8 cellular contexts compared by ENCODE assay signal in genomic region chr19:54207908-54208783, GRCh38. TPM values are rescaled to one million over a fixed set of nuclear protein-coding genes. Genes with fewer than 3 reads are reported as not detected.
DNase-seq lines count a peak whose midpoint lies in the region; TF ChIP-seq lines count a peak whose summit lies in the region.

No MANE protein-coding gene starts in this region.

- H3K9me3 ChIP-seq in spleen: no peaks in the 10 kb centered on the region
- H3K9me3 ChIP-seq in WERI-Rb-1 (ENCODE audit: severe bottlenecking): no peaks in the 10 kb centered on the region

- peak overlapping the region in 3 of 8 donors; percentile 27 to 94 (median 32) for H3K4me3 ChIP-seq in spleen
- H3K4me3 ChIP-seq in WERI-Rb-1 (ENCODE audit: low read depth, low read length): no peak overlapping the region

- WGBS in spleen, 5 donors: 23 to 35% (median 29%) methylated on average over 18 to 21 of the region's 21 CpGs

- peaks cover 39 to 98% (median 81%) of the 10 kb centered on the region in 6 donors for H3K4me1 ChIP-seq in spleen

- H3K36me3 ChIP-seq in spleen: peaks cover 5 to 64% (median 53%) of the 10 kb centered on the region in 6 donors
- peaks cover 69% of the 10 kb centered on the region for H3K36me3 ChIP-seq in WERI-Rb-1

- peaks cover 70% of the 10 kb centered on the region for H3K4me1 Mint-ChIP-seq in HFFc6 (ENCODE audit: low read depth)

- intact Hi-C loops in spleen (cut with DNase I; ENCODE audit: low total_unique reads): no loop called here

- peak; percentile 25 to 34 (median 25) for TF ChIP-seq POLR2A in spleen (IDR thresholded peaks at IDR 0.05)

- no peaks in the 10 kb centered on the region for H3K27me3 ChIP-seq in spleen (replicated peaks in 1 of 7)
- H3K27me3 ChIP-seq in WERI-Rb-1 (ENCODE audit: insufficient read depth, low read depth, severe bottlenecking): no peaks in the 10 kb centered on the region

- peaks cover 20% of the 10 kb centered on the region for H3K27me3 Mint-ChIP-seq in HFFc6 (ENCODE audit: insufficient read depth)

- peaks cover 4% of the 10 kb centered on the region; the same call in 1 of the 2 replicates for H3K9me3 Mint-ChIP-seq in HFFc6

- peak overlapping the region; percentile 13; the same call in 1 of the 2 replicates for H3K4me3 Mint-ChIP-seq in HFFc6

- TF ChIP-seq CTCF in HFFc6 (IDR thresholded peaks at IDR 0.05) (no peak), spleen (IDR thresholded peaks at IDR 0.05 in 8 of 11, conservative IDR thresholded peaks at IDR 0.05 in 3 of 11) (peak in 1 of 11 experiments; percentile 31), WERI-Rb-1 (IDR thresholded peaks at IDR 0.05; ENCODE audit: low read depth, low read length) (no peak)

- peak; percentile 65 for DNase-seq in ELF-1 (ENCODE audit: low read depth, low spot score)
- DNase-seq in HFFc6: no peak
- DNase-seq in OCI-M2 (lab: John Stamatoyannopoulos, UW; ENCODE audit: unreplicated experiment): peak; percentile 94
- DNase-seq in anterior cingulate cortex (lab: John Stamatoyannopoulos, UW): peak in 38 of 58 donors; percentile 9 to 83 (median 38)
- DNase-seq in iPS-NIHi7 (ENCODE audit: extremely low spot score): peak; percentile 25
- DNase-seq in spleen: peak; percentile 87
- no peak for DNase-seq in NCI-H1417 (lab: John Stamatoyannopoulos, UW)
- DNase-seq in WERI-Rb-1: no peak

- peaks cover 24% of the 10 kb centered on the region for H3K36me3 Mint-ChIP-seq in HFFc6 (ENCODE audit: low read depth)

- peak overlapping the region; percentile 63 to 98 (median 92) for H3K27ac ChIP-seq in spleen
- no peak overlapping the region for H3K27ac ChIP-seq in WERI-Rb-1

- H3K27ac Mint-ChIP-seq in HFFc6: peak overlapping the region; percentile 86

RNA-seq across cellular contexts. Expression of gene RPS9, which starts 7.5 kb away (rescaled TPM):
- total RNA-seq in HFFc6 (2021; fragmentation: NEBNext Ultra II Directional; extraction: Animal tissue kit (Norgen Biotek cat#: 25700)): 1,000 to 10,000 TPM; 1,015 to 1,196 (median 1,082) TPM
- 1,000 to 10,000 TPM; 1,182 to 2,757 (median 1,587) TPM for total RNA-seq in spleen
- 1,000 to 10,000 TPM; 6,196 to 7,306 (median 6,994) TPM for polyA plus RNA-seq in spleen

RNA-seq across cellular contexts. Expression of gene LILRB3, which starts 14.7 kb away (rescaled TPM):
- total RNA-seq in HFFc6 (2021; fragmentation: NEBNext Ultra II Directional; extraction: Animal tissue kit (Norgen Biotek cat#: 25700)): not detected
- total RNA-seq in spleen: 100 to 1,000 TPM in 3 of 7 donors, 10 to 100 TPM in 4; 61.5 to 443 (median 97.5) TPM
- 10 to 100 TPM in 2 of 3 donors, 1 to 10 TPM in 1; 6.4 to 24.6 (median 22.5) TPM for polyA plus RNA-seq in spleen

RNA-seq across cellular contexts. Expression of gene TSEN34, which starts 17.0 kb away (rescaled TPM):
- total RNA-seq in HFFc6 (2021; fragmentation: NEBNext Ultra II Directional; extraction: Animal tissue kit (Norgen Biotek cat#: 25700)): 10 to 100 TPM; 51.2 to 58.8 (median 54.4) TPM
- 100 to 1,000 TPM in 1 of 7 donors, 10 to 100 TPM in 6; 32.2 to 109 (median 45.5) TPM for total RNA-seq in spleen
- polyA plus RNA-seq in spleen: 10 to 100 TPM; 25.5 to 45.2 (median 37.5) TPM

RNA-seq across cellular contexts. Expression of gene MBOAT7, which starts 18.8 kb away (rescaled TPM):
- 100 to 1,000 TPM; 263 to 354 (median 313) TPM for total RNA-seq in HFFc6 (2021; fragmentation: NEBNext Ultra II Directional; extraction: Animal tissue kit (Norgen Biotek cat#: 25700))
- total RNA-seq in spleen: 100 to 1,000 TPM in 3 of 7 donors, 10 to 100 TPM in 4; 65.1 to 208 (median 85.9) TPM
- polyA plus RNA-seq in spleen: 10 to 100 TPM; 12.0 to 19.4 (median 14.7) TPM

RNA-seq across cellular contexts. Expression of gene LILRA6, which starts 34.4 kb away (rescaled TPM):
- not detected for total RNA-seq in HFFc6 (2021; fragmentation: NEBNext Ultra II Directional; extraction: Animal tissue kit (Norgen Biotek cat#: 25700))
- 10 to 100 TPM; 21.5 to 77.5 (median 38.3) TPM for total RNA-seq in spleen
- 1 to 10 TPM; 1.2 to 8.2 (median 6.7) TPM for polyA plus RNA-seq in spleen

Comparison
In these comparisons a context has a peak if more than half of its experiments do, and no peak if none do; other contexts are left out.
1. DNase-seq: peak in ELF-1 (single experiment), OCI-M2 (single experiment), anterior cingulate cortex (38 of 58), iPS-NIHi7 (single experiment) and spleen (single experiment); none in HFFc6 (single experiment), NCI-H1417 (0 of 3) and WERI-Rb-1 (single experiment).
2. RNA of gene LILRB3, which starts 14.7 kb away (total RNA-seq): 61.5 to 443 TPM in spleen; not detected in HFFc6; every median in the first group is over 10 times any median in the second.